In the genomic region with DNA sequence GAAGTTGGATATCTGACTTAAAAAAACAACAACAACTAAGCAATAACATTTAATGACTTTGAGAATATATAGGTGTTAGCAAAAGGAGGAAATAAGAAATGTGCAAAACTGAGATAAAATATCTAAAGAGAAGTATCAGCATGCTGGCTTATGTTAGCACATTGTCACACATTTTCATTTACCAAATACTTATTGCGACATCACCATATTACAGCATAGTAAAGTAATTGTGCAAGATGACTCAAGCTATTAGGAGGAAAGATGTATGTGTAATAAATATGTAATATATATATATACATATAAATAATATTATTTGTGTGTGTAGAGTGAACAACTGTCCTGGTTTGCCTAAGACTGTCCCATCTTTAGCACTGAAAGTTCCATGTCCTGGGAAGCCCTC, we compare ENCODE assay signal across 19 cellular contexts. TPM values are rescaled to one million over a fixed set of nuclear protein-coding genes. Genes with fewer than 3 reads are reported as not detected.
DNase-seq lines count a peak whose midpoint lies in the region; ATAC-seq, FAIRE-seq and TF ChIP-seq lines count a peak whose summit lies in the region.
"Had no signal": no experiment of that assay in that cellular context is flagged by ENCODE, and none has a peak within 500 bp of the region (broad histone marks: within the 10 kb centered on the region; RNA-seq: fewer than 3 reads in every experiment).

No MANE protein-coding gene starts in this region.

- H3K56ac ChIP-seq in IMR-90 (ENCODE audit: extremely low read depth, insufficient read depth, low read length) (no peak overlapping the region), H1 (replicated peaks; ENCODE audit: insufficient read length, low read depth, low read length) (no peak overlapping the region)

- no peaks in the 10 kb centered on the region for H3K4me1 Mint-ChIP-seq in progenitor cell of endocrine pancreas (ENCODE audit: low read depth)
- no peaks in the 10 kb centered on the region for H3K4me1 Mint-ChIP-seq in activated CD4-positive, alpha-beta memory T cell treated with anti-CD3 and anti-CD28 coated beads for 36 hours (ENCODE audit: low read depth)
- H3K4me1 Mint-ChIP-seq: CD4-positive, CD25-positive, alpha-beta regulatory T cell; IgD-negative memory B cell had no signal

- H3K4me2 ChIP-seq in IMR-90 (ENCODE audit: low read depth, low read length) (no peak overlapping the region), H1 (ENCODE audit: insufficient read depth in 1 of 2, low read depth in 2 of 2, low read length in 2 of 2) (no peak overlapping the region)

- H3K27ac Mint-ChIP-seq in progenitor cell of endocrine pancreas, result peak overlapping the region; percentile 60
- H3K27ac Mint-ChIP-seq in activated CD4-positive, alpha-beta memory T cell treated with anti-CD3 and anti-CD28 coated beads for 36 hours, result no peak overlapping the region
- H3K27ac Mint-ChIP-seq: activated T-cell treated with anti-CD3 and anti-CD28 coated beads, Interleukin-2, amount 50 U/mL, for 24 hours; CD4-positive, CD25-positive, alpha-beta regulatory T cell; IgD-negative memory B cell; nephron had no signal

- H3K27ac ChIP-seq in IMR-90 (ENCODE audit: insufficient read depth, low read length) (no peak overlapping the region), RWPE2 (ENCODE audit: poor library complexity, severe bottlenecking) (no peak overlapping the region), H1 (ENCODE audit: low read depth, low read length) (no peak overlapping the region)
- H3K27ac ChIP-seq: tibial nerve had no signal

- no peak overlapping the region for H2BK20ac ChIP-seq in IMR-90 (ENCODE audit: low read depth, low read length)
- H2BK20ac ChIP-seq in H1 (ENCODE audit: low read length), result no peak overlapping the region

- H3K23ac ChIP-seq in IMR-90 (ENCODE audit: low read depth, low read length) (no peak overlapping the region), H1 (ENCODE audit: insufficient read length) (no peak overlapping the region)

- POLR2A ChIA-PET in IMR-90 (lab: Charles Lee; ENCODE audit: unreplicated experiment) (no interaction called here), H1 (lab: Charles Lee; ENCODE audit: partially characterized antibody) (interaction anchor here (0.6 kb wide), 1 partner anchor 8 kb away, joined by 4 read pairs; no protein-coding TSS in a partner anchor), HEK293T (lab: Yijun Ruan, JAX) (no interaction called here)
- POLR2A ChIA-PET in activated CD4-positive, alpha-beta memory T cell treated with anti-CD3 and anti-CD28 coated beads for 36 hours (lab: Charles Lee), result no interaction called here

- H3K4me3 Mint-ChIP-seq in progenitor cell of endocrine pancreas (ENCODE audit: low read depth), result no peak overlapping the region
- no peak overlapping the region for H3K4me3 Mint-ChIP-seq in activated CD4-positive, alpha-beta memory T cell treated with anti-CD3 and anti-CD28 coated beads for 36 hours
- H3K4me3 Mint-ChIP-seq: activated T-cell treated with anti-CD3 and anti-CD28 coated beads, Interleukin-2, amount 50 U/mL, for 24 hours; CD4-positive, CD25-positive, alpha-beta regulatory T cell; IgD-negative memory B cell; nephron had no signal

- H2AFZ ChIP-seq in IMR-90 (replicated peaks; ENCODE audit: low read length, poor library complexity) (no peak overlapping the region), H1 (ENCODE audit: low read length) (no peak overlapping the region)

- dilution Hi-C loops in IMR-90 (cut with HindIII; ENCODE audit: low sequenced_read_pairs, unreplicated experiment), result no loop called here

- no peak for FAIRE-seq in H1 (lab: Jason Lieb, UNC)
- FAIRE-seq: GM18507 had no signal

- H3K18ac ChIP-seq in IMR-90 (ENCODE audit: low read depth, low read length), result peak overlapping the region; percentile 42; the same call in 1 of the 2 replicates
- H3K18ac ChIP-seq in H1 (ENCODE audit: extremely low read depth, low read length), result no peak overlapping the region

- in situ Hi-C loops in IMR-90 (cut with MboI; ENCODE audit: low sequenced_read_pairs), result no loop called here

- H2BK5ac ChIP-seq in IMR-90 (ENCODE audit: low read depth, low read length, poor library complexity, severe bottlenecking) (no peak overlapping the region), H1 (ENCODE audit: low read depth, low read length) (no peak overlapping the region)

- no peak overlapping the region for H2AK9ac ChIP-seq in IMR-90 (replicated peaks; ENCODE audit: low read depth, low read length, poor library complexity)

- peaks cover 10% of the 10 kb centered on the region for H3K4me1 ChIP-seq in IMR-90 (ENCODE audit: control insufficient read depth, insufficient read depth, low read length)
- H3K4me1 ChIP-seq in RWPE2 (ENCODE audit: insufficient read depth, poor library complexity, severe bottlenecking), result peaks cover 15% of the 10 kb centered on the region
- H3K4me1 ChIP-seq in H1 (replicated peaks in 1 of 4; ENCODE audit: control insufficient read depth in 3 of 4, insufficient read depth in 4 of 4, low read length in 3 of 4), result no peaks in the 10 kb centered on the region

- CTCF ChIA-PET in IMR-90 (lab: Yijun Ruan, JAX), result no interaction called here
- CTCF ChIA-PET in H1 (lab: Charles Lee; ENCODE audit: partially characterized antibody), result interaction anchor here (1.1 to 1.9 kb wide), 3 partner anchors 8 to 222 kb away, joined by 3 to 5 read pairs (median 4); no protein-coding TSS in a partner anchor
- CTCF ChIA-PET in activated CD4-positive, alpha-beta memory T cell treated with anti-CD3 and anti-CD28 coated beads for 36 hours (lab: Charles Lee), result no interaction called here
- CTCF ChIA-PET in HEK293T (lab: Yijun Ruan, JAX), result no interaction called here

- H2BK12ac ChIP-seq in H1 (ENCODE audit: low read depth, low read length), result no peak overlapping the region

- H3K14ac ChIP-seq in IMR-90 (replicated peaks; ENCODE audit: low read depth, low read length) (no peak overlapping the region), H1 (ENCODE audit: insufficient read length) (no peak overlapping the region)

- H3K27me3 Mint-ChIP-seq in progenitor cell of endocrine pancreas, result no peaks in the 10 kb centered on the region
- no peaks in the 10 kb centered on the region for H3K27me3 Mint-ChIP-seq in activated CD4-positive, alpha-beta memory T cell treated with anti-CD3 and anti-CD28 coated beads for 36 hours
- H3K27me3 Mint-ChIP-seq: activated T-cell treated with anti-CD3 and anti-CD28 coated beads, Interleukin-2, amount 50 U/mL, for 24 hours; CD4-positive, CD25-positive, alpha-beta regulatory T cell had no signal

- H3K9me3 Mint-ChIP-seq in progenitor cell of endocrine pancreas (ENCODE audit: low read depth), result no peaks in the 10 kb centered on the region
- no peaks in the 10 kb centered on the region for H3K9me3 Mint-ChIP-seq in activated CD4-positive, alpha-beta memory T cell treated with anti-CD3 and anti-CD28 coated beads for 36 hours
- H3K9me3 Mint-ChIP-seq: activated T-cell treated with anti-CD3 and anti-CD28 coated beads, Interleukin-2, amount 50 U/mL, for 24 hours; CD4-positive, CD25-positive, alpha-beta regulatory T cell; nephron had no signal

- H3K36me3 ChIP-seq in IMR-90 (ENCODE audit: control insufficient read depth, insufficient read depth, low read length), result peaks cover 5% of the 10 kb centered on the region
- no peaks in the 10 kb centered on the region for H3K36me3 ChIP-seq in RWPE2 (ENCODE audit: low read depth)
- no peaks in the 10 kb centered on the region for H3K36me3 ChIP-seq in H1 (ENCODE audit: control insufficient read depth in 2 of 4, insufficient read depth in 4 of 4, low read length in 3 of 4)
- H3K36me3 ChIP-seq: tibial nerve had no signal

- H4K5ac ChIP-seq in IMR-90 (ENCODE audit: low read depth, low read length) (no peak overlapping the region), H1 (ENCODE audit: insufficient read length, low read depth, low read length) (no peak overlapping the region)

- H3K79me1 ChIP-seq in IMR-90 (ENCODE audit: low read depth in 1 of 2, low read length in 2 of 2) (peaks cover 0 to 12% of the 10 kb centered on the region in 2 experiments; a peak in 1 of 4 replicates), H1 (ENCODE audit: low read depth, low read length) (no peaks in the 10 kb centered on the region)

- no CpG with 5 or more reads among the region's 1 CpG for WGBS in IMR-90 (ENCODE audit: extremely low coverage in 2 of 2, insufficient read length in 1 of 2), 2 experiments
- 96% methylated on average over 1 of the region's 1 CpG; no CpG with 5 or more reads in 1 of the 2 experiments for WGBS in H1 (ENCODE audit: extremely low coverage in 1 of 2, insufficient coverage in 1 of 2, insufficient read length in 1 of 2, insufficient replicate concordance in 2 of 2, low coverage in 1 of 2, low lambda C conversion rate in 2 of 2, missing lambda C conversion rate in 1 of 2), 2 experiments

- peak; percentile 77 for DNase-seq in IMR-90
- no peak for DNase-seq in RWPE2 (ENCODE audit: low spot score)
- no peak for DNase-seq in H1 (ENCODE audit: low read depth in 1 of 2, low spot score in 2 of 2)
- no peak for DNase-seq in progenitor cell of endocrine pancreas (ENCODE audit: low spot score, unreplicated experiment)
- DNase-seq in activated CD4-positive, alpha-beta memory T cell treated with anti-CD3 and anti-CD28 coated beads for 36 hours, result no peak
- DNase-seq in DMS53 (lab: John Stamatoyannopoulos, UW), result no peak
- no peak for DNase-seq in HEK293T (ENCODE audit: extremely low spot score)
- DNase-seq: activated CD4-positive, alpha-beta T cell treated with anti-CD3 and anti-CD28 coated beads for 48 hours; activated T-cell treated with anti-CD3 and anti-CD28 coated beads, Interleukin-2, amount 50 U/mL, for 24 hours; amniotic stem cell; CD4-positive, CD25-positive, alpha-beta regulatory T cell; NCI-H1417; T-helper 1 cell had no signal

- H3K4ac ChIP-seq in IMR-90 (ENCODE audit: low read depth, low read length), result no peak overlapping the region
- no peak overlapping the region for H3K4ac ChIP-seq in H1 (replicated peaks; ENCODE audit: insufficient read length, low read depth, low read length)

- intact Hi-C loops in IMR-90 (cut with micrococcal nuclease), result no loop called here
- intact Hi-C loops in activated CD4-positive, alpha-beta memory T cell treated with anti-CD3 and anti-CD28 coated beads for 36 hours (cut with micrococcal nuclease), result no loop called here

- H3K36me3 Mint-ChIP-seq in progenitor cell of endocrine pancreas (ENCODE audit: insufficient read depth), result no peaks in the 10 kb centered on the region
- H3K36me3 Mint-ChIP-seq in activated CD4-positive, alpha-beta memory T cell treated with anti-CD3 and anti-CD28 coated beads for 36 hours, result no peaks in the 10 kb centered on the region
- H3K36me3 Mint-ChIP-seq: CD4-positive, CD25-positive, alpha-beta regulatory T cell; IgD-negative memory B cell had no signal

- no peak for TF ChIP-seq CTCF in IMR-90 (conservative IDR thresholded peaks at IDR 0.05; ENCODE audit: low read depth, low read length)
- TF ChIP-seq CTCF in RWPE2 (IDR thresholded peaks at IDR 0.05; ENCODE audit: poor library complexity, severe bottlenecking), result no peak
- no peak for TF ChIP-seq CTCF in H1 (IDR thresholded peaks at IDR 0.05; ENCODE audit: control extremely low read depth in 1 of 3, insufficient read depth in 1 of 3, low read depth in 1 of 3, low read length in 3 of 3)
- no peak for TF ChIP-seq CTCF in progenitor cell of endocrine pancreas (IDR thresholded peaks at IDR 0.05; ENCODE audit: unreplicated experiment)

- no peak overlapping the region for H3K4me3 ChIP-seq in IMR-90 (ENCODE audit: insufficient read depth, low read depth, low read length)
- no peak overlapping the region for H3K4me3 ChIP-seq in RWPE2 (ENCODE audit: severe bottlenecking)
- no peak overlapping the region for H3K4me3 ChIP-seq in H1 (ENCODE audit: extremely low read depth in 1 of 4, insufficient read depth in 2 of 4, low read depth in 3 of 4, low read length in 4 of 4)
- H3K4me3 ChIP-seq: tibial nerve had no signal

- TF ChIP-seq POLR2A in IMR-90 (IDR thresholded peaks at IDR 0.05; ENCODE audit: low read depth, low read length), result no peak
- TF ChIP-seq POLR2A in H1 (IDR thresholded peaks at IDR 0.05; ENCODE audit: control extremely low read depth in 1 of 2, low read depth in 2 of 2, low read length in 2 of 2), result no peak

- TF ChIP-seq EP300 in H1 (IDR thresholded peaks at IDR 0.05; ENCODE audit: borderline replicate concordance in 1 of 2, low read depth in 2 of 2, low read length in 2 of 2), result no peak

- H2BK120ac ChIP-seq in IMR-90 (ENCODE audit: low read depth, low read length) (no peak overlapping the region), H1 (replicated peaks; ENCODE audit: low read depth, low read length) (no peak overlapping the region)

- H4K91ac ChIP-seq in IMR-90 (ENCODE audit: insufficient read depth, low read depth, low read length) (no peak overlapping the region), H1 (replicated peaks; ENCODE audit: insufficient read length, low read length) (no peak overlapping the region)

- no peaks in the 10 kb centered on the region for H3K79me2 ChIP-seq in H1 (ENCODE audit: control insufficient read depth in 1 of 2, insufficient read depth in 2 of 2, low read length in 2 of 2)

- H3K9me3 ChIP-seq in IMR-90 (ENCODE audit: control insufficient read depth, insufficient read depth, low read length), result no peaks in the 10 kb centered on the region
- no peaks in the 10 kb centered on the region for H3K9me3 ChIP-seq in RWPE2 (ENCODE audit: severe bottlenecking)
- no peaks in the 10 kb centered on the region for H3K9me3 ChIP-seq in H1 (ENCODE audit: insufficient read depth in 2 of 2, low read depth in 1 of 2, low read length in 1 of 2)
- H3K9me3 ChIP-seq: tibial nerve had no signal

- H3K9ac ChIP-seq in IMR-90 (ENCODE audit: low read depth, low read length) (no peak overlapping the region), H1 (replicated peaks in 1 of 4; ENCODE audit: extremely low read depth in 1 of 4, low read depth in 3 of 4, low read length in 3 of 4) (peak overlapping the region in 1 of 4 experiments; percentile 8; a peak in 1 of 7 replicates)

- no peak overlapping the region for H4K8ac ChIP-seq in IMR-90 (ENCODE audit: low read depth in 2 of 2, low read length in 2 of 2)
- no peak overlapping the region for H4K8ac ChIP-seq in H1 (ENCODE audit: extremely low read depth, insufficient read depth, low read length)

- H4K20me1 ChIP-seq in IMR-90 (ENCODE audit: insufficient read depth, low read length) (no peaks in the 10 kb centered on the region), H1 (replicated peaks in 1 of 2; ENCODE audit: control insufficient read depth in 1 of 2, insufficient read depth in 2 of 2, low read length in 2 of 2) (no peaks in the 10 kb centered on the region)

- no TSS peak for BruUV-seq in IMR-90 (replicated peaks; lab: Mats Ljungman, UMichigan)

- H3K27me3 ChIP-seq in IMR-90 (ENCODE audit: control insufficient read depth, insufficient read depth, low read length) (no peaks in the 10 kb centered on the region), RWPE2 (ENCODE audit: insufficient read depth, poor library complexity, severe bottlenecking) (no peaks in the 10 kb centered on the region), H1 (replicated peaks in 1 of 4; ENCODE audit: control insufficient read depth in 3 of 4, extremely low read depth in 1 of 4, insufficient read depth in 3 of 4, low read length in 3 of 4) (peaks cover 0 to 1% (median 0%) of the 10 kb centered on the region in 4 experiments; a peak in 1 of 7 replicates)
- H3K27me3 ChIP-seq: tibial nerve had no signal

- H3K9me1 ChIP-seq in IMR-90 (ENCODE audit: insufficient read depth, low read length), result no peaks in the 10 kb centered on the region

- H2AK5ac ChIP-seq in IMR-90 (ENCODE audit: low read depth, low read length), result no peak overlapping the region
- H2AK5ac ChIP-seq in H1 (ENCODE audit: low read depth, low read length), result no peak overlapping the region

- no peak for TF ChIP-seq RAD21 in IMR-90 (IDR thresholded peaks at IDR 0.05; ENCODE audit: low read length)
- no peak for TF ChIP-seq RAD21 in H1 (IDR thresholded peaks at IDR 0.05 in 1 of 2, conservative IDR thresholded peaks at IDR 0.05 in 1 of 2; ENCODE audit: low read depth in 2 of 2, low read length in 2 of 2)

- no peaks in the 10 kb centered on the region for H3K23me2 ChIP-seq in H1 (ENCODE audit: low read depth, low read length)

- H2BK15ac ChIP-seq in IMR-90 (ENCODE audit: low read depth, low read length) (no peak overlapping the region), H1 (ENCODE audit: low read length) (no peak overlapping the region)

- ATAC-seq in IMR-90 (ENCODE audit: low read depth), result no peak
- peak; percentile 46; the same call in 2 of the 3 replicates for ATAC-seq in RWPE2 (ENCODE audit: low read depth)
- ATAC-seq in GM18520 (IDR thresholded peaks at IDR 0.05; ENCODE audit: unreplicated experiment), result no peak

RNA-seq across cellular contexts. Expression of a gene that starts 9.2 kb away (rescaled TPM):
- total RNA-seq in IMR-90 (2012; rRNA removed), result 96.7 and 97.9 TPM in 2 replicates
- 117 and 135 TPM in 2 replicates for polyA plus RNA-seq in IMR-90 (2012; rRNA removed)
- 92.2 and 182 TPM in 2 replicates for polyA plus RNA-seq in IMR-90 (2012; cell fraction: cytosol; rRNA removed)
- 66.5 and 87.9 TPM in 2 replicates for polyA plus RNA-seq in IMR-90 (2012; cell fraction: nucleus; rRNA removed; ENCODE audit: low replicate concordance)
- total RNA-seq in H1 (2021; fragmentation: NEBNext Ultra II Directional; extraction: Animal tissue kit (Norgen Biotek cat#: 25700)), result 1.2 and 1.4 TPM in 2 replicates
- polyA plus RNA-seq in H1 (2011; rRNA removed), result 1.0 and 1.7 TPM in 2 replicates
- 1.5 TPM for polyA plus RNA-seq in H1 (2011; cell fraction: cytosol; rRNA removed)
- polyA plus RNA-seq in H1 (2011; cell fraction: nucleus; rRNA removed), result 1.3 TPM
- polyA plus RNA-seq in H1 (2012, experiment 1 of 2), result 2.2 to 3.4 TPM (median 2.7 TPM) in 4 replicates
- polyA plus RNA-seq in H1 (2012, experiment 2 of 2), result 0.47 TPM
- 1.4 TPM for polyA plus RNA-seq in H1 (2013, experiment 1 of 2)
- 1.4 TPM for polyA plus RNA-seq in H1 (2013, experiment 2 of 2)
- 0.57 and 2.3 TPM in 2 replicates for polyA minus RNA-seq in H1 (2011; rRNA and poly(A)+ RNA removed)
- 0.73 TPM for polyA minus RNA-seq in H1 (2011; cell fraction: cytosol; rRNA and poly(A)+ RNA removed)
- polyA minus RNA-seq in H1 (2011; cell fraction: nucleus; rRNA and poly(A)+ RNA removed), result 2.2 TPM
- 0.34 and 0.40 TPM in 2 replicates for total RNA-seq in progenitor cell of endocrine pancreas
- total RNA-seq in activated CD4-positive, alpha-beta memory T cell treated with anti-CD3 and anti-CD28 coated beads for 36 hours, result under 1 TPM in 1 of 2 experiments, not detected in 1; 0.10 TPM
- total RNA-seq: OCI-LY7 had no signal
- polyA plus RNA-seq: CD4-positive, CD25-positive, alpha-beta regulatory T cell; IgD-negative memory B cell had no signal

RNA-seq across cellular contexts. Expression of a gene that starts 57.3 kb away (rescaled TPM):
- 99.4 and 130 TPM in 2 replicates for total RNA-seq in IMR-90 (2012; rRNA removed)
- polyA plus RNA-seq in IMR-90 (2012; rRNA removed), result 26.0 and 30.5 TPM in 2 replicates
- polyA plus RNA-seq in IMR-90 (2012; cell fraction: cytosol; rRNA removed), result 6.7 and 7.6 TPM in 2 replicates
- 4.5 and 34.9 TPM in 2 replicates for polyA plus RNA-seq in IMR-90 (2012; cell fraction: nucleus; rRNA removed; ENCODE audit: low replicate concordance)
- total RNA-seq in H1 (2021; fragmentation: NEBNext Ultra II Directional; extraction: Animal tissue kit (Norgen Biotek cat#: 25700)), result 10.9 and 18.3 TPM in 2 replicates
- 9.1 and 12.0 TPM in 2 replicates for polyA plus RNA-seq in H1 (2011; rRNA removed)
- polyA plus RNA-seq in H1 (2011; cell fraction: cytosol; rRNA removed), result 13.6 TPM
- 15.2 TPM for polyA plus RNA-seq in H1 (2011; cell fraction: nucleus; rRNA removed)
- 8.2 to 15.0 TPM (median 9.6 TPM) in 4 replicates for polyA plus RNA-seq in H1 (2012, experiment 1 of 2)
- 1.9 TPM for polyA plus RNA-seq in H1 (2012, experiment 2 of 2)
- 13.2 TPM for polyA plus RNA-seq in H1 (2013, experiment 1 of 2)
- 10.8 TPM for polyA plus RNA-seq in H1 (2013, experiment 2 of 2)
- polyA minus RNA-seq in H1 (2011; rRNA and poly(A)+ RNA removed), result 37.7 and 49.4 TPM in 2 replicates
- 7.2 TPM for polyA minus RNA-seq in H1 (2011; cell fraction: cytosol; rRNA and poly(A)+ RNA removed)
- 71.9 TPM for polyA minus RNA-seq in H1 (2011; cell fraction: nucleus; rRNA and poly(A)+ RNA removed)
- 12.3 and 14.5 TPM in 2 replicates for total RNA-seq in progenitor cell of endocrine pancreas
- not detected for total RNA-seq in activated CD4-positive, alpha-beta memory T cell treated with anti-CD3 and anti-CD28 coated beads for 36 hours
- total RNA-seq: OCI-LY7 had no signal
- polyA plus RNA-seq: CD4-positive, CD25-positive, alpha-beta regulatory T cell; IgD-negative memory B cell had no signal

Comparison
In these comparisons a context has a peak if more than half of its experiments do, and no peak if none do; other contexts are left out.
1. RNA of a gene that starts 9.2 kb away (total RNA-seq): 96.7 to 97.9 TPM in IMR-90; 1.2 to 1.4 TPM in H1, 0.34 to 0.40 TPM in progenitor cell of endocrine pancreas and 0.10 TPM in activated CD4-positive, alpha-beta memory T cell treated with anti-CD3 and anti-CD28 coated beads for 36 hours; every median in the first group is over 10 times any median in the second.
2. RNA of a gene that starts 57.3 kb away (total RNA-seq): 99.4 to 130 TPM in IMR-90, 10.9 to 18.3 TPM in H1 and 12.3 to 14.5 TPM in progenitor cell of endocrine pancreas; not detected in activated CD4-positive, alpha-beta memory T cell treated with anti-CD3 and anti-CD28 coated beads for 36 hours; every median in the first group is over 10 times any median in the second.